In the genomic region with DNA sequence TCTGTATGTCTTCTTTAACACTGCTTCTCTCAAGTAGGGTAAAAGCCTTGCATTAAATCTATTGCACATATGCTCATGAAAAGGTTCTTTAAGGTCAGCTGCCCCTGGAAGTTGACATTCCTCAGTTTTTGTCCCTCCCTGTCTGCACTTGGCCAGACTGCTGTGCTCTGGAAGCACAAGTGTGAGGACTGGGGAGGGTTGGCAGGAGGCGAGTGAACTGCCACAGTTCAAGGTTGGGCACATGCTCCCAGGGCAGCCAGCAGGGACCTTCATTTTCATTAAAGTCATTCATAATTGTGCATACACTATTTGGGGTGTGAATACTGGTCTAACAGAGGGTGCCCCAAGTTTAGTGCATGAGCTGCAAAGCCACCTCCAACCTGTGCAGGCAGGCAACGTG, we compare ENCODE assay signal across 28 cellular contexts. TPM values are rescaled to one million over a fixed set of nuclear protein-coding genes. Genes with fewer than 3 reads are reported as not detected.
"Had no signal": no experiment of that assay in that cellular context is flagged by ENCODE, and none has a peak within 500 bp of the region (broad histone marks: within the 10 kb centered on the region; RNA-seq: fewer than 3 reads in every experiment).

No MANE protein-coding gene starts in this region.

- H3K4me3 ChIP-seq: colonic mucosa, hepatocyte, neural progenitor cell, psoas muscle, spleen, stomach, thoracic aorta had no signal

- H3K27ac ChIP-seq: colonic mucosa, hepatocyte, neural progenitor cell, psoas muscle, spleen, stomach, thoracic aorta had no signal

- DNase-seq: colonic mucosa; dermis blood vessel endothelial cell; erythroblast; foreskin melanocyte; kidney; left cardiac atrium; mammary epithelial cell; natural killer cell; occipital lobe; psoas muscle; retina; spleen; stimulated activated CD4-positive, alpha-beta T cell treated with anti-CD3 and anti-CD28 coated beads, Interleukin-2, amount 100 ng/mL, for 24 hours; stimulated activated naive CD4-positive, alpha-beta T cell; stomach; substantia nigra; trophoblast cell had no signal

- H3K9ac ChIP-seq: neural progenitor cell had no signal

- H3K4me2 ChIP-seq: hepatocyte, neural progenitor cell had no signal

- H3K27ac Mint-ChIP-seq: mesothelial cell of epicardium, natural killer cell, neural progenitor cell had no signal

- H3K36me3 ChIP-seq: colonic mucosa, neural progenitor cell, spleen, stomach, thoracic aorta had no signal

- H3K4me1 Mint-ChIP-seq: natural killer cell had no signal

- H3K36me3 Mint-ChIP-seq: mesothelial cell of epicardium, natural killer cell, neural progenitor cell had no signal

- H3K4me1 ChIP-seq: colonic mucosa, neural progenitor cell, psoas muscle, stomach had no signal

- ATAC-seq: natural killer cell, psoas muscle, sciatic nerve had no signal

- H3K9me3 ChIP-seq: colonic mucosa, psoas muscle, spleen, stomach, thoracic aorta had no signal

- H3K9me3 Mint-ChIP-seq: mesothelial cell of epicardium, natural killer cell, neural progenitor cell had no signal

- H3K27me3 ChIP-seq: colonic mucosa, hepatocyte had no signal

- H3K4me3 Mint-ChIP-seq: mesothelial cell of epicardium, natural killer cell, neural progenitor cell had no signal

- FAIRE-seq: endothelial cell of umbilical vein, kidney had no signal

RNA-seq across cellular contexts. Expression of gene THEM5, which starts 10.9 kb away (rescaled TPM):
- total RNA-seq: cerebellum, colonic mucosa, endothelial cell of umbilical vein, hepatocyte, kidney, left cardiac atrium, mammary epithelial cell, mesothelial cell of epicardium, mucosa of gallbladder, myocyte, occipital lobe, psoas muscle, sciatic nerve, skeletal muscle tissue, stomach, thoracic aorta, urinary bladder had no signal
- polyA plus RNA-seq: endothelial cell of umbilical vein, mammary epithelial cell, psoas muscle, spleen, stomach, urinary bladder had no signal

RNA-seq across cellular contexts. Expression of gene C2CD4D, which starts 24.8 kb away (rescaled TPM):
- total RNA-seq: cerebellum, dermis blood vessel endothelial cell, endothelial cell of umbilical vein, hepatocyte, left cardiac atrium, myocyte, skeletal muscle tissue, thoracic aorta, urinary bladder had no signal
- polyA plus RNA-seq: endothelial cell of umbilical vein, psoas muscle had no signal

RNA-seq across cellular contexts. Expression of gene RORC, which starts 32.8 kb away (rescaled TPM):
- total RNA-seq: endothelial cell of umbilical vein, mesothelial cell of epicardium, thoracic aorta had no signal
- polyA plus RNA-seq: endothelial cell of umbilical vein had no signal

RNA-seq across cellular contexts. Expression of gene LINGO4, which starts 59.2 kb away (rescaled TPM):
- total RNA-seq: cerebellum, dermis blood vessel endothelial cell, endothelial cell of umbilical vein, hepatocyte, mammary epithelial cell, mesothelial cell of epicardium, myocyte, natural killer cell, occipital lobe, sciatic nerve, thoracic aorta had no signal
- polyA plus RNA-seq: endothelial cell of umbilical vein, hepatocyte, mammary epithelial cell had no signal
